Comparison of ENCODE assay signal across 23 cellular contexts in the genomic region with DNA sequence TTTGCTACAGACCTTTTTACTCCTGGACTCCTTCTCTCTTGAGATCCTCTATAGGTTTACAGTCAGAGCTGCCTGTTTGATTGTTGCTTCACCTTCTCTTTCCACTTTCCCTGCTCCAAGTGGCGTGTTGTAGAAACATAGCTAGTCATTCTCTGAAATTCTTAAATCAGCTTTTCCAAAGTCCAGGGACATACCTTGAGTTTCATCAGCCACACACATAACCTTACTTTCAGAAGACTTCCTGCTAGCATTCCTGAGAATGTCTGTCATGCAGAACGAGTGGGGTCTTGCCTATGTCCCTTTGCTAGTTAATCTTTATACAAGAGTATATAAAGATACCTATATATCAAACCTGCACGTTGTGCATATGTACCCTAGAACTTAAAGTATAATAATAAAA.
"Had no signal": no experiment of that assay in that cellular context is flagged by ENCODE, and none has a peak within 500 bp of the region (broad histone marks: within the 10 kb centered on the region; RNA-seq: fewer than 3 reads in every experiment).

No MANE protein-coding gene starts in this region.

- H3K27ac ChIP-seq: coronary artery, left lung, sigmoid colon, stomach, suprapubic skin, tibial nerve had no signal

- H3K4me3 ChIP-seq: coronary artery, left lung, lung, sigmoid colon, smooth muscle cell, stomach, suprapubic skin, tibial nerve had no signal

- H3K4me1 ChIP-seq: left lung, stomach, suprapubic skin, tibial nerve had no signal

- H3K36me3 ChIP-seq: left lung, sigmoid colon, stomach, suprapubic skin, tibial nerve had no signal

- DNase-seq: activated naive CD4-positive, alpha-beta T cell treated with Interleukin-2 at 50 U/mL for 16 hours; activated naive CD8-positive, alpha-beta T cell treated with anti-CD3 and anti-CD28 coated beads for 36 hours; activated T-cell treated with anti-CD3 and anti-CD28 coated beads, Interleukin-2, amount 50 U/mL, for 48 hours; cerebellar nuclear complex; endodermal cell; foreskin melanocyte; glutamatergic neuron; hypothalamus; left lung; midbrain; natural killer cell; retina; sigmoid colon; stimulated activated CD4-positive, alpha-beta T cell treated with anti-CD3 and anti-CD28 coated beads, Interleukin-15, amount 100 ng/mL, for 24 hours; stomach; T-helper 9 cell had no signal

- H3K4me1 Mint-ChIP-seq: activated naive CD8-positive, alpha-beta T cell treated with anti-CD3 and anti-CD28 coated beads for 36 hours; endodermal cell; natural killer cell; stimulated activated memory B cell treated with anti-CD40 and anti-IgM and Interleukin-4, amounts not matched to agents 10 μg/mL and 1 μg/mL and 100 μg/mL, for 72 hours had no signal

- H3K9me3 Mint-ChIP-seq: activated naive CD8-positive, alpha-beta T cell treated with anti-CD3 and anti-CD28 coated beads for 36 hours; endodermal cell had no signal

- ATAC-seq: left lung; natural killer cell; stimulated activated memory B cell treated with anti-CD40 and anti-IgM and Interleukin-4, amounts not matched to agents 10 μg/mL and 1 μg/mL and 100 μg/mL, for 72 hours; WTC11 had no signal

- H3K4me2 ChIP-seq: smooth muscle cell had no signal

- H3K36me3 Mint-ChIP-seq: activated naive CD8-positive, alpha-beta T cell treated with anti-CD3 and anti-CD28 coated beads for 36 hours; natural killer cell; stimulated activated memory B cell treated with anti-CD40 and anti-IgM and Interleukin-4, amounts not matched to agents 10 μg/mL and 1 μg/mL and 100 μg/mL, for 72 hours; WTC11 had no signal

- H3K27ac Mint-ChIP-seq: activated naive CD8-positive, alpha-beta T cell treated with anti-CD3 and anti-CD28 coated beads for 36 hours; endodermal cell; natural killer cell; stimulated activated memory B cell treated with anti-CD40 and anti-IgM and Interleukin-4, amounts not matched to agents 10 μg/mL and 1 μg/mL and 100 μg/mL, for 72 hours; WTC11 had no signal

- H3K9me3 ChIP-seq: left lung, sigmoid colon, stomach, suprapubic skin, tibial nerve had no signal

- H3K27me3 ChIP-seq: left lung, sigmoid colon, stomach, suprapubic skin, tibial nerve had no signal

- H3K27me3 Mint-ChIP-seq: stimulated activated memory B cell treated with anti-CD40 and anti-IgM and Interleukin-4, amounts not matched to agents 10 μg/mL and 1 μg/mL and 100 μg/mL, for 72 hours had no signal

- H3K4me3 Mint-ChIP-seq: activated naive CD8-positive, alpha-beta T cell treated with anti-CD3 and anti-CD28 coated beads for 36 hours; endodermal cell; natural killer cell; stimulated activated memory B cell treated with anti-CD40 and anti-IgM and Interleukin-4, amounts not matched to agents 10 μg/mL and 1 μg/mL and 100 μg/mL, for 72 hours; WTC11 had no signal
